ENCODE assay signal across 12 cellular contexts in the genomic region with DNA sequence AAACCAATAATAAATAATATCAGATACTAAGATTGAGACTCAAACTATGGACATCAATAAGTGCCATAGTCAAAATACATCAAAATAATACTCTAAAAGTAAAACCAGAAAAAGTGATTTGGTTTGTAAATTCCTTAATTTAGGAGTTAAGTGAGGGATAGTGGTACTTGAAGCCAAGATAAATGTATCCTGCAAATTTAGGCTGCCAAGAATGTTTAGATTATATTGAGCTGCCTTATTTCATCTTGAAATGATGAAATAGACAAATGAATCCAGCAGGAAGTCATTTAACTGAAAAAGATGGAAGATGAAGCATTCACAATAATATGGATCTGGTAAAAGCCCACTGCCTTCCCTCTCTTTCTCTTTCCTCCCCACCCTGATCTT.
DNase-seq lines count a peak whose midpoint lies in the region; ATAC-seq, FAIRE-seq and TF ChIP-seq lines count a peak whose summit lies in the region.
"Had no signal": no experiment of that assay in that cellular context is flagged by ENCODE, and none has a peak within 500 bp of the region (broad histone marks: within the 10 kb centered on the region; RNA-seq: fewer than 3 reads in every experiment).

No MANE protein-coding gene starts in this region.

- ATAC-seq in GM12878 (no peak), GM18868 (IDR thresholded peaks at IDR 0.05; ENCODE audit: unreplicated experiment) (no peak)
- no peak for ATAC-seq in naive thymus-derived CD4-positive, alpha-beta T cell

- H3K27me3 Mint-ChIP-seq in HFFc6 (ENCODE audit: insufficient read depth) = no peaks in the 10 kb centered on the region
- no peaks in the 10 kb centered on the region for H3K27me3 Mint-ChIP-seq in naive thymus-derived CD4-positive, alpha-beta T cell

- no TSS peak for BruUV-seq in GM12878 (replicated peaks; lab: Mats Ljungman, UMichigan)

- TF ChIP-seq RAD21 in GM12878 (IDR thresholded peaks at IDR 0.05; ENCODE audit: insufficient read depth, low read depth, low read length) = no peak

- H4K20me1 ChIP-seq in GM12878 (ENCODE audit: control insufficient read depth, insufficient read depth) = no peaks in the 10 kb centered on the region

- CTCF ChIA-PET in AG04450 (lab: Charles Lee) = no interaction called here
- CTCF ChIA-PET in GM12878 (lab: Yijun Ruan, JAX) = interaction anchor here (0.9 to 2.2 kb wide), 7 partner anchors 11 to 114 kb away, joined by 3 to 13 read pairs (median 4); no protein-coding TSS in a partner anchor
- CTCF ChIA-PET in naive thymus-derived CD4-positive, alpha-beta T cell (lab: Charles Lee) = no interaction called here

- H3K4me3 ChIP-seq in AG04450 (ENCODE audit: low read depth, low read length) = no peak overlapping the region
- no peak overlapping the region for H3K4me3 ChIP-seq in GM12878
- H3K4me3 ChIP-seq in naive thymus-derived CD4-positive, alpha-beta T cell (ENCODE audit: low read length) = no peak overlapping the region
- H3K4me3 ChIP-seq in lower leg skin (ENCODE audit: low read depth, poor library complexity, severe bottlenecking) = no peak overlapping the region
- no peak overlapping the region for H3K4me3 ChIP-seq in BE2C (ENCODE audit: low read depth, low read length)
- H3K4me3 ChIP-seq: coronary artery had no signal

- TF ChIP-seq CTCF in AG04450 (IDR thresholded peaks at IDR 0.05; ENCODE audit: low read depth, low read length) (no peak), HFFc6 (IDR thresholded peaks at IDR 0.05) (no peak), GM12878 (IDR thresholded peaks at IDR 0.05 in 2 of 3, conservative IDR thresholded peaks at IDR 0.05 in 1 of 3; ENCODE audit: control insufficient read depth in 2 of 3, extremely low read depth in 1 of 3, insufficient read depth in 1 of 3, low read depth in 3 of 3, low read length in 3 of 3) (no peak), lower leg skin (IDR thresholded peaks at IDR 0.05) (no peak), BE2C (IDR thresholded peaks at IDR 0.05; ENCODE audit: low read depth, low read length) (no peak)

- H3K36me3 Mint-ChIP-seq in HFFc6 (ENCODE audit: low read depth) = no peaks in the 10 kb centered on the region
- H3K36me3 Mint-ChIP-seq in naive thymus-derived CD4-positive, alpha-beta T cell = peaks cover 0 to 13% (median 5%) of the 10 kb centered on the region in 5 donors

- no peak for TF ChIP-seq POLR2A in GM12878 (IDR thresholded peaks at IDR 0.05; ENCODE audit: low read depth, low read length)
- no peak for TF ChIP-seq POLR2A in lower leg skin (IDR thresholded peaks at IDR 0.05)

- H3K27me3 ChIP-seq in AG04450 (ENCODE audit: control insufficient read depth, insufficient read depth, low read length) (no peaks in the 10 kb centered on the region), GM12878 (replicated peaks in 1 of 2; ENCODE audit: control insufficient read depth in 2 of 2, insufficient read depth in 2 of 2, low read length in 1 of 2) (no peaks in the 10 kb centered on the region), BE2C (no peaks in the 10 kb centered on the region)
- no peaks in the 10 kb centered on the region for H3K27me3 ChIP-seq in naive thymus-derived CD4-positive, alpha-beta T cell (ENCODE audit: control insufficient read depth in 2 of 2, insufficient read depth in 2 of 2, low read length in 2 of 2)

- H3K9me3 Mint-ChIP-seq in HFFc6 = no peaks in the 10 kb centered on the region
- no peaks in the 10 kb centered on the region for H3K9me3 Mint-ChIP-seq in naive thymus-derived CD4-positive, alpha-beta T cell

- H2AFZ ChIP-seq in GM12878 (ENCODE audit: control insufficient read depth, low read depth, low read length) = no peak overlapping the region
- H2AFZ ChIP-seq: parathyroid adenoma had no signal

- no peak overlapping the region for H3K9ac ChIP-seq in GM12878 (ENCODE audit: control insufficient read depth, insufficient read depth, low read length)
- H3K9ac ChIP-seq: parathyroid adenoma had no signal

- H3K4me2 ChIP-seq in GM12878 (ENCODE audit: control insufficient read depth, insufficient read depth) = peak overlapping the region; percentile 18; the same call in 1 of the 2 replicates

- H3K4me1 ChIP-seq in GM12878 (ENCODE audit: control insufficient read depth, insufficient read depth, low read length) = peaks cover 50% of the 10 kb centered on the region
- H3K4me1 ChIP-seq in naive thymus-derived CD4-positive, alpha-beta T cell (ENCODE audit: control insufficient read depth in 2 of 2, insufficient read depth in 2 of 2, low read length in 2 of 2) = peaks cover 0 to 26% of the 10 kb centered on the region in 2 donors
- H3K4me1 ChIP-seq in BE2C = peaks cover 38% of the 10 kb centered on the region

- in situ Hi-C loops in GM12878 (cut with MboI) = no loop called here

- peaks cover 58% of the 10 kb centered on the region for H3K4me1 Mint-ChIP-seq in HFFc6 (ENCODE audit: low read depth)
- peaks cover 44 to 76% (median 67%) of the 10 kb centered on the region in 7 donors for H3K4me1 Mint-ChIP-seq in naive thymus-derived CD4-positive, alpha-beta T cell

- RAD21 ChIA-PET in GM12878 (lab: Charles Lee; ENCODE audit: unreplicated experiment) = interaction anchor here (0.8 to 6.7 kb wide), 8 partner anchors 11 to 113 kb away, joined by 3 to 46 read pairs (median 8); partner anchors contain the start of gene LRCH1

- peak overlapping the region; percentile 52; the same call in 1 of the 2 replicates for H3K4me3 Mint-ChIP-seq in HFFc6
- H3K4me3 Mint-ChIP-seq in naive thymus-derived CD4-positive, alpha-beta T cell = peak overlapping the region in 6 of 10 donors; percentile 22 to 55 (median 35)

- peaks cover 2 to 4% of the 10 kb centered on the region in 2 experiments; a peak in 3 of 4 replicates for H3K36me3 ChIP-seq in GM12878 (ENCODE audit: control insufficient read depth in 2 of 2, insufficient read depth in 2 of 2, low read length in 1 of 2)
- H3K36me3 ChIP-seq in naive thymus-derived CD4-positive, alpha-beta T cell (ENCODE audit: control insufficient read depth in 2 of 3, insufficient read depth in 3 of 3, low read length in 3 of 3) = no peaks in the 10 kb centered on the region
- peaks cover 12% of the 10 kb centered on the region for H3K36me3 ChIP-seq in BE2C

- no peak for FAIRE-seq in GM12878 (lab: Jason Lieb, UNC)
- FAIRE-seq: H54 had no signal

- H3K27ac ChIP-seq in AG04450 (ENCODE audit: low read depth, low read length) = peak overlapping the region; percentile 68
- H3K27ac ChIP-seq in GM12878 (ENCODE audit: control insufficient read depth, insufficient read depth) = peak overlapping the region; percentile 61
- H3K27ac ChIP-seq in naive thymus-derived CD4-positive, alpha-beta T cell (ENCODE audit: low read depth, low read length) = peak overlapping the region; percentile 28
- H3K27ac ChIP-seq: HL-60 had no signal

- H3K27ac Mint-ChIP-seq in HFFc6 = peak overlapping the region; percentile 77
- peak overlapping the region in 8 of 9 donors; percentile 29 to 91 (median 82) for H3K27ac Mint-ChIP-seq in naive thymus-derived CD4-positive, alpha-beta T cell

- no peak for DNase-seq in AG04450 (ENCODE audit: low read depth, low spot score)
- no peak for DNase-seq in HFFc6
- DNase-seq in GM12878 (ENCODE audit: low read depth, low spot score) = no peak
- no peak for DNase-seq in naive thymus-derived CD4-positive, alpha-beta T cell
- no peak for DNase-seq in lower leg skin (ENCODE audit: low spot score in 2 of 2)
- DNase-seq in Ammon's horn (ENCODE audit: low spot score) = no peak
- DNase-seq in BE2C = no peak

- POLR2A ChIA-PET in AG04450 (lab: Yijun Ruan, JAX) = interaction anchor here (0.9 kb wide), 1 partner anchor 11 kb away, joined by 3 read pairs; no protein-coding TSS in a partner anchor
- POLR2A ChIA-PET in GM12878 (lab: Charles Lee) = interaction anchor here (1.0 to 2.4 kb wide), 6 partner anchors 13 to 85 kb away, joined by 3 to 11 read pairs (median 4); no protein-coding TSS in a partner anchor
- POLR2A ChIA-PET in naive thymus-derived CD4-positive, alpha-beta T cell (lab: Charles Lee) = no interaction called here

- H3K9me3 ChIP-seq in AG04450 (ENCODE audit: control insufficient read depth, insufficient read depth, low read length) (no peaks in the 10 kb centered on the region), GM12878 (replicated peaks; ENCODE audit: control insufficient read depth, insufficient read depth, low read length) (no peaks in the 10 kb centered on the region), BE2C (no peaks in the 10 kb centered on the region)
- no peaks in the 10 kb centered on the region for H3K9me3 ChIP-seq in naive thymus-derived CD4-positive, alpha-beta T cell (ENCODE audit: control insufficient read depth in 2 of 3, low read length in 3 of 3)

- peaks cover 90% of the 10 kb centered on the region for H3K79me2 ChIP-seq in GM12878 (ENCODE audit: control insufficient read depth, insufficient read depth, low read length)

- TF ChIP-seq EP300 in GM12878 (IDR thresholded peaks at IDR 0.05; ENCODE audit: borderline replicate concordance in 1 of 2, control insufficient read depth in 1 of 2, low read depth in 2 of 2, low read length in 2 of 2) = no peak

- SMC1A ChIA-PET in GM12878 (lab: Charles Lee; ENCODE audit: uncharacterized antibody, unreplicated experiment) = interaction anchor here (0.8 to 18.5 kb wide), 16 partner anchors 8 to 110 kb away, joined by 3 to 456 read pairs (median 7); no protein-coding TSS in a partner anchor

- intact Hi-C loops in GM12878 (cut with micrococcal nuclease; ENCODE audit: unreplicated experiment) (loop anchor here (5.0 kb wide), 2 partner anchors 58 to 113 kb away; partner anchors contain the start of gene LRCH1), lower leg skin (cut with DNase I; ENCODE audit: low total_unique reads) (no loop called here)
- intact Hi-C loops in naive thymus-derived CD4-positive, alpha-beta T cell (cut with micrococcal nuclease) = loop anchor here (5.0 to 10.0 kb wide), 5 partner anchors 73 to 610 kb away; partner anchors contain the start of genes ESD (in 2 of the 2), LCP1 (in 1 of the 2) and ZC3H13 (in 1 of the 2)

TF ChIP-seq in GM12878, 131 proteins besides CTCF, POLR2A, EP300 and RAD21 (continues in another document):
- TF ChIP-seq NKRF (conservative IDR thresholded peaks at IDR 0.05) (no peak), SMAD5 (IDR thresholded peaks at IDR 0.05; ENCODE audit: low read depth) (no peak), NFXL1 (IDR thresholded peaks at IDR 0.05; ENCODE audit: borderline replicate concordance) (no peak)
